ENCODE assay signal across 22 cellular contexts in the genomic region with DNA sequence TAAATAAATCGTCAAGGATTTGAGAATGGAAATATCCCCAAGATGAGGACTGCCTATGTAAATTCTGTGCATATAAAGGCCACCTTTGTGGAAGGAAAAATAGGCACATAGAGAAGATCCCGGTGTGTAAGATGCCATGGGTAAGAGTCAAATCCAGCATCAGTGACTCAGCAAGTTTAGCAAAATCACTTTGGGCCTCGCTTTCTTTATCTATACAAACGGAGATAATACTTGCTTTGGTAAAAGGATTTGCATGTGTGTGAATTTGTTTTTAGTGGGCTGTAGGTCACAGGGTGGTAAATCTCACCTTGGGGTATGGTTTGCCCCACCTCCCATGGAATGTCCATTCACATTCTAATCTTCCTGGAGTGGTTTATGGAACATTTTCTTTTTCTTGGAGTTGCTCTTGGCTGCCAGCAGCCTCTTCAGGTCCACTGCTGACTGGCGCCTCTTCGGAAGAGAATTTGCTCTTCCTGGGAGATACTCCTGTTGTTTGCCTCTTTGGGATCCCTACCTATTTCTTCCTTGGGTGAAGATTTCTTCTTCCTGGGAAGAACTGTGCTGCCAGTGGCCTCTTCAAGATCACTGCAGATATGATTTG.
"Had no signal": no experiment of that assay in that cellular context is flagged by ENCODE, and none has a peak within 500 bp of the region (broad histone marks: within the 10 kb centered on the region; RNA-seq: fewer than 3 reads in every experiment).

No MANE protein-coding gene starts in this region.

- H3K27me3 ChIP-seq: brain microvascular endothelial cell, dorsolateral prefrontal cortex, gastrocnemius medialis, left lung, tibial nerve had no signal

- H3K36me3 Mint-ChIP-seq: activated CD4-positive, alpha-beta memory T cell treated with anti-CD3 and anti-CD28 coated beads for 36 hours; activated naive CD8-positive, alpha-beta T cell treated with anti-CD3 and anti-CD28 coated beads, Interleukin-2, amount 10 ng/mL, durations not matched to agents 7 days and 5 days had no signal

- DNase-seq: activated CD4-positive, alpha-beta memory T cell treated with anti-CD3 and anti-CD28 coated beads for 36 hours; activated CD4-positive, alpha-beta T cell treated with anti-CD3 and anti-CD28 coated beads for 36 hours; activated naive CD4-positive, alpha-beta T cell treated with Interleukin-2 at 50 U/mL for 16 hours; activated naive CD8-positive, alpha-beta T cell treated with anti-CD3 and anti-CD28 coated beads, Interleukin-2, amount 10 ng/mL, durations not matched to agents 7 days and 5 days; activated T-cell treated with anti-CD3 and anti-CD28 coated beads for 4 hours; brain microvascular endothelial cell; central memory CD4-positive, alpha-beta T cell; dorsolateral prefrontal cortex; gastrocnemius medialis; head of caudate nucleus; left lung; midbrain; psoas muscle; right cardiac atrium; stimulated activated CD4-positive, alpha-beta T cell treated with anti-CD3 and anti-CD28 coated beads, Interleukin-15, amount 100 ng/mL, for 24 hours; stimulated activated CD4-positive, alpha-beta T cell treated with anti-CD3 and anti-CD28 coated beads, Interleukin-2, amount 100 ng/mL, for 48 hours had no signal

- H3K27me3 Mint-ChIP-seq: activated CD4-positive, alpha-beta memory T cell treated with anti-CD3 and anti-CD28 coated beads for 36 hours; activated CD4-positive, alpha-beta T cell treated with anti-CD3 and anti-CD28 coated beads for 36 hours; activated naive CD8-positive, alpha-beta T cell treated with anti-CD3 and anti-CD28 coated beads, Interleukin-2, amount 10 ng/mL, durations not matched to agents 7 days and 5 days; stimulated activated naive CD8-positive, alpha-beta T cell treated with anti-CD3 and anti-CD28 coated beads, Interleukin-15, Interleukin-2, amounts not matched to agents 100 ng/mL and 50 ng/mL, for 24 hours had no signal

- H3K4me1 Mint-ChIP-seq: activated CD4-positive, alpha-beta T cell treated with anti-CD3 and anti-CD28 coated beads for 36 hours; activated naive CD8-positive, alpha-beta T cell treated with anti-CD3 and anti-CD28 coated beads, Interleukin-2, amount 10 ng/mL, durations not matched to agents 7 days and 5 days had no signal

- H3K27ac ChIP-seq: brain microvascular endothelial cell, dorsolateral prefrontal cortex, epithelial cell of prostate, gastrocnemius medialis, left lung, psoas muscle, skin epidermis, tibial nerve had no signal

- H3K36me3 ChIP-seq: brain microvascular endothelial cell, gastrocnemius medialis, left lung, tibial nerve had no signal

- H3K4me3 ChIP-seq: dorsolateral prefrontal cortex, gastrocnemius medialis, left lung, psoas muscle, skin epidermis, tibial nerve had no signal

- H3K4me1 ChIP-seq: gastrocnemius medialis, left lung, psoas muscle, tibial nerve had no signal

- H3K4me3 Mint-ChIP-seq: activated CD4-positive, alpha-beta memory T cell treated with anti-CD3 and anti-CD28 coated beads for 36 hours; activated CD4-positive, alpha-beta T cell treated with anti-CD3 and anti-CD28 coated beads for 36 hours; activated naive CD8-positive, alpha-beta T cell treated with anti-CD3 and anti-CD28 coated beads, Interleukin-2, amount 10 ng/mL, durations not matched to agents 7 days and 5 days; neural crest cell; stimulated activated naive CD8-positive, alpha-beta T cell treated with anti-CD3 and anti-CD28 coated beads, Interleukin-15, Interleukin-2, amounts not matched to agents 100 ng/mL and 50 ng/mL, for 24 hours had no signal

- H3K9me3 ChIP-seq: gastrocnemius medialis, psoas muscle, tibial nerve had no signal

- H3K27ac Mint-ChIP-seq: activated CD4-positive, alpha-beta memory T cell treated with anti-CD3 and anti-CD28 coated beads for 36 hours; activated CD4-positive, alpha-beta T cell treated with anti-CD3 and anti-CD28 coated beads for 36 hours; activated naive CD8-positive, alpha-beta T cell treated with anti-CD3 and anti-CD28 coated beads, Interleukin-2, amount 10 ng/mL, durations not matched to agents 7 days and 5 days; activated T-helper 2 cell treated with anti-CD3 and anti-CD28 coated beads, Interferon-gamma antibody, Interleukin-2, Interleukin-4, amounts not matched to agents 10 μg/mL and 5 μg/mL and 100 μg/mL, durations not matched to agents 14 hours and 24 hours and 36 hours; stimulated activated naive CD8-positive, alpha-beta T cell treated with anti-CD3 and anti-CD28 coated beads, Interleukin-15, Interleukin-2, amounts not matched to agents 100 ng/mL and 50 ng/mL, for 24 hours had no signal

- ATAC-seq: activated CD4-positive, alpha-beta T cell treated with anti-CD3 and anti-CD28 coated beads for 36 hours; gastrocnemius medialis; left lung; psoas muscle; right cardiac atrium had no signal
